In the genomic region with DNA sequence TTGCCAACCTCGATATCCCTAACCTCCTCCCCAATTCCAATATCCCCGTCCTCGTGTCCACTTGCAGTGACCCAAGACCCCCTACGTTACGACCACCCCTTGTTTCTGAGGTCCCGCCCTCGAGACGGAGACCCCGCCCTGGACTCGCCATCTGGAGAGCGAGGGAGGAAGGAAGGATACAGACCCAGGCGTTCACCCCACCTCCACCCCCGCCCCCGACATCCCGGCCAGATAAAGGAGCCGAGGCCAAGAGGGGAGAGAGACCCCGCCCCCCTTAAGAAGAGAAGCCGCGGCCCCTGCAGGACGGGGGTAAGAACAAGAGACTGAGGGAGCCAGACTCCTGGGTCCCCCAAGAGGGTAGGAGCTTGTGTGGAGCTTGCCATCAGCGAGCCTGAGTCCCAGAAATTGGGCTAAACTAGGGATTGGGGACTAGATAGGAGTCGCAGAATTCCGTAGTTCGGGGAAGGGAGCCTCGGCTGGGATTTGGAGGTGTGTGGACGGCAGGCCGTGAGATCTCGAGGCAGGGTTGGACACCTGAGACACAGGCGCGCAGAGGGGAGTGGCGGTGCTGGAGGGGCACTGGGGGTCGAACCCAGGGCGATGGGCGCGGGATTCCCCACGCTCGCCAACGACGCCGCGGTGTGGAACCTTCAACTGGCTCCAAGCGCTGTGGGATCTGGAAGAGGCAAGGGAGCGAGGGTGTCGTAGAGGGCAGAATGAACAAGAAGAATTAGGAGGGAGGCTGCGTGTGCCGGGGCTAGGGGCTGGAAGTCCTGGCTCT, we compare ENCODE assay signal across 10 cellular contexts. TPM values are rescaled to one million over a fixed set of nuclear protein-coding genes. Genes with fewer than 3 reads are reported as not detected.
DNase-seq lines count a peak whose midpoint lies in the region; ATAC-seq, FAIRE-seq and TF ChIP-seq lines count a peak whose summit lies in the region.
"Had no signal": no experiment of that assay in that cellular context is flagged by ENCODE, and none has a peak within 500 bp of the region (broad histone marks: within the 10 kb centered on the region; RNA-seq: fewer than 3 reads in every experiment).

A gene with protein sequence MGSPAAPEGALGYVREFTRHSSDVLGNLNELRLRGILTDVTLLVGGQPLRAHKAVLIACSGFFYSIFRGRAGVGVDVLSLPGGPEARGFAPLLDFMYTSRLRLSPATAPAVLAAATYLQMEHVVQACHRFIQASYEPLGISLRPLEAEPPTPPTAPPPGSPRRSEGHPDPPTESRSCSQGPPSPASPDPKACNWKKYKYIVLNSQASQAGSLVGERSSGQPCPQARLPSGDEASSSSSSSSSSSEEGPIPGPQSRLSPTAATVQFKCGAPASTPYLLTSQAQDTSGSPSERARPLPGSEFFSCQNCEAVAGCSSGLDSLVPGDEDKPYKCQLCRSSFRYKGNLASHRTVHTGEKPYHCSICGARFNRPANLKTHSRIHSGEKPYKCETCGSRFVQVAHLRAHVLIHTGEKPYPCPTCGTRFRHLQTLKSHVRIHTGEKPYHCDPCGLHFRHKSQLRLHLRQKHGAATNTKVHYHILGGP (plus strand): TSS at position 260 of the 781 bp plus-strand sequence. CDS start 622 bp downstream, outside the sequence.

- H3K9me3 ChIP-seq in iPS-18c (ENCODE audit: control insufficient read depth, insufficient read depth, low read length) (no peaks in the 10 kb centered on the region), stomach (no peaks in the 10 kb centered on the region)

- no peaks in the 10 kb centered on the region for H4K20me1 ChIP-seq in KMS-11 (ENCODE audit: insufficient read depth)

- no peak within 1 kb of the TSS for H3K9ac ChIP-seq in KMS-11

- H3K4me1 ChIP-seq in KMS-11 (ENCODE audit: low read depth, poor library complexity, severe bottlenecking) (peaks cover 24% of the 10 kb centered on the region), stomach (peaks cover 29 to 54% (median 48%) of the 10 kb centered on the region in 4 donors)

- no peak within 1 kb of the TSS for H3K4me3 ChIP-seq in KMS-11 (IDR thresholded peaks at IDR 0.05; ENCODE audit: insufficient read depth, low read depth, low read length)
- peak within 1 kb of the TSS; percentile 7 for H3K4me3 ChIP-seq in astrocyte of the cerebellum (ENCODE audit: low read depth, low read length)
- H3K4me3 ChIP-seq in iPS-18c (ENCODE audit: insufficient read depth, low read depth, low read length) = peak within 1 kb of the TSS; percentile 52
- H3K4me3 ChIP-seq in stomach = peak within 1 kb of the TSS; percentile 27 to 36 (median 34)

- DNase-seq in astrocyte of the cerebellum (ENCODE audit: low read depth) (no peak), stomach (no peak), 8988T (no peak), AG20443 (ENCODE audit: low spot score) (no peak), D721Med (ENCODE audit: insufficient read length, low spot score) (no peak)

- H3K27me3 ChIP-seq in KMS-11 (ENCODE audit: insufficient read depth, low read depth) = no peaks in the 10 kb centered on the region
- peaks cover 3 to 24% (median 10%) of the 10 kb centered on the region in 3 donors for H3K27me3 ChIP-seq in stomach

- TF ChIP-seq CTCF in KMS-11 (conservative IDR thresholded peaks at IDR 0.05; ENCODE audit: low read depth, low read length) (no peak), astrocyte of the cerebellum (IDR thresholded peaks at IDR 0.05; ENCODE audit: low read depth, low read length, missing control alignments) (no peak), stomach (IDR thresholded peaks at IDR 0.05) (no peak), D721Med (IDR thresholded peaks at IDR 0.05; ENCODE audit: insufficient read depth, missing control alignments) (no peak)

- ATAC-seq in HG02571 (IDR thresholded peaks at IDR 0.05; ENCODE audit: unreplicated experiment) = no peak

- in situ Hi-C loops in astrocyte of the cerebellum (cut with HindIII; ENCODE audit: low sequenced_read_pairs) = no loop called here

- FAIRE-seq in D721Med (lab: Jason Lieb, UNC) = no peak

- H3K27ac ChIP-seq in KMS-11 (peak within 1 kb of the TSS; percentile 43; the same call in 1 of the 2 replicates), stomach (peak within 1 kb of the TSS; percentile 20 to 82 (median 74))
- H3K27ac ChIP-seq: epithelial cell of prostate, HL-60 had no signal

- no peak within 1 kb of the TSS for H2AFZ ChIP-seq in KMS-11 (ENCODE audit: low read depth)

- WGBS in stomach, 5 donors = 9 to 17% (median 10%) methylated on average over 42 to 46 of the region's 46 CpGs

- H3K36me3 ChIP-seq in KMS-11 (ENCODE audit: insufficient read depth) (no peaks in the 10 kb centered on the region), stomach (no peaks in the 10 kb centered on the region)

- intact Hi-C loops in stomach (cut with DNase I; ENCODE audit: low total_unique reads) = no loop called here

- TF ChIP-seq EP300 in stomach (IDR thresholded peaks at IDR 0.05) = no peak

- H3K4me2 ChIP-seq in KMS-11 = no peak within 1 kb of the TSS

- H3K79me2 ChIP-seq in KMS-11 (ENCODE audit: insufficient read depth, low read depth) = no peaks in the 10 kb centered on the region

- TF ChIP-seq POLR2A in stomach (IDR thresholded peaks at IDR 0.05) = no peak

RNA-seq across cellular contexts. Expression of the gene that starts here (rescaled TPM):
- 1 to 10 TPM in 3 of 5 donors, not detected in 2; 1.3 to 5.5 (median 2.9) TPM for total RNA-seq in stomach
- polyA plus RNA-seq in stomach = 1 to 10 TPM; 2.2 to 5.0 (median 4.3) TPM
